In the genomic region with DNA sequence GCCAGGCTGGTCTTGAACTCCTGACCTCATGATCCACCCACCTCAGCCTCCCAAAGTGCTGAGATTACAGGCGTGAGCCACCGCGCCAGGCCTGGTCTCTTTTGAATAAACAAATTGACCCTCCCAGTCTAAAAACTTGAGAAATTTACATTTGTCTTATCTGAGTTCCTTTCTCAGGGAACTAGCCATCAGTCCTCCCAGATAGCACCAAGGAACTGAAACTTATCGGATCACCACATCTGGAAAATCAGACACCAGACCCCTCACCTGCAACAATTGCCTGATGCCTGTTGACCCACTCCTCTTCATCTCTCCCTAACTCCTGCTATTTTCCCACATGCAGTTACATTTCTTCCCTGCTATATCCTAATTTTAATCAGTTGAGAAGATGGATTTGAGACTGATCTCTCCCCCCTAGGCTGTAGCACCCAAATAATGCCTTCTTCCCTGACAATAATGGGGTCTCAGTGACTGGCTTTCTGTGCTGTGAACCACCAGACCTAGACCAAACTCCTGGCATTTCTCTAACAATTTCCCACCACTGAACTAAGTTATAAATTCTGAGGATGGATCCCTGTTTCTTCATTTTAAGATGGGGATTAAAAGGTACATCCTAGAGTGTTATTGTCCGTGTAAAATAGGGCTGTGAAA, we compare ENCODE assay signal across 9 cellular contexts. TPM values are rescaled to one million over a fixed set of nuclear protein-coding genes. Genes with fewer than 3 reads are reported as not detected.
DNase-seq lines count a peak whose midpoint lies in the region; ATAC-seq, FAIRE-seq and TF ChIP-seq lines count a peak whose summit lies in the region.
"Had no signal": no experiment of that assay in that cellular context is flagged by ENCODE, and none has a peak within 500 bp of the region (broad histone marks: within the 10 kb centered on the region; RNA-seq: fewer than 3 reads in every experiment).

No MANE protein-coding gene starts in this region.

- no peak overlapping the region for H4K8ac ChIP-seq in H9 (replicated peaks; ENCODE audit: insufficient read length, low read depth, low read length)

- H2BK20ac ChIP-seq in H9 (ENCODE audit: low read depth, low read length, poor library complexity, severe bottlenecking): no peak overlapping the region

- no peak overlapping the region for H2BK120ac ChIP-seq in H9 (ENCODE audit: low read depth, low read length, poor library complexity, severe bottlenecking)

- H3K9me3 ChIP-seq in A549 (peaks cover 10% of the 10 kb centered on the region), HUES64 (ENCODE audit: insufficient read depth, low read depth, low read length) (peaks cover 17% of the 10 kb centered on the region), H9 (ENCODE audit: control insufficient read depth, low read depth, low read length) (peaks cover 14% of the 10 kb centered on the region)

- no peak overlapping the region for H2BK12ac ChIP-seq in H9 (ENCODE audit: insufficient read length, low read depth, low read length)

- no peak overlapping the region for H3K56ac ChIP-seq in H9 (ENCODE audit: insufficient read length, low read depth, low read length)

- intact Hi-C loops in MCF 10A (cut with micrococcal nuclease): no loop called here

- BruUV-seq in MCF 10A (replicated peaks; lab: Mats Ljungman, UMichigan): no TSS peak

- no peak for TF ChIP-seq EP300 in A549 (IDR thresholded peaks at IDR 0.05)

- no peak overlapping the region for H2BK15ac ChIP-seq in H9 (ENCODE audit: low read depth, low read length)

- TF ChIP-seq POLR2A in A549 (IDR thresholded peaks at IDR 0.05; ENCODE audit: low read length): no peak

- H3T11ph ChIP-seq in H9 (ENCODE audit: low read length): no peak overlapping the region

- no peak for DNase-seq in A549 (ENCODE audit: low read depth in 1 of 2, low spot score in 1 of 2)
- DNase-seq in MCF 10A (ENCODE audit: unreplicated experiment): no peak
- DNase-seq in natural killer cell treated with Interleukin-12 subunit alpha and Interleukin-12 subunit beta and Interleukin-15 and Interleukin-18, amount 100 ng/mL, for 72 hours (ENCODE audit: low spot score): no peak
- DNase-seq in nephron progenitor cell: no peak
- DNase-seq in H9: no peak
- no peak for DNase-seq in D721Med (ENCODE audit: insufficient read length, low spot score)

- H3K79me2 ChIP-seq in H9 (ENCODE audit: insufficient read depth, low read length): no peaks in the 10 kb centered on the region; the same call in 1 of the 2 replicates

- H3K27ac Mint-ChIP-seq in MCF 10A (ENCODE audit: low read depth, unreplicated experiment) (peak overlapping the region; percentile 92), nephron progenitor cell (no peak overlapping the region), H9 (no peak overlapping the region)
- H3K27ac Mint-ChIP-seq in natural killer cell treated with Interleukin-12 subunit alpha and Interleukin-12 subunit beta and Interleukin-15 and Interleukin-18, amount 100 ng/mL, for 72 hours: peak overlapping the region; percentile 72 to 76

- peak overlapping the region; percentile 94 to 95 for H3K27ac ChIP-seq in A549
- H3K27ac ChIP-seq in HUES64 (ENCODE audit: low read depth, low read length): no peak overlapping the region
- H3K27ac ChIP-seq in H9 (ENCODE audit: insufficient read length, low read depth, low read length): no peak overlapping the region

- no peaks in the 10 kb centered on the region for H3K27me3 ChIP-seq in HUES64 (ENCODE audit: insufficient read depth, low read length)
- no peaks in the 10 kb centered on the region for H3K27me3 ChIP-seq in H9 (ENCODE audit: insufficient read depth, low read length)

- H3K4me1 Mint-ChIP-seq in MCF 10A (ENCODE audit: insufficient read depth, unreplicated experiment) (peaks cover 20% of the 10 kb centered on the region), nephron progenitor cell (peaks cover 27% of the 10 kb centered on the region), H9 (peaks cover 12% of the 10 kb centered on the region in 2 experiments)
- H3K4me1 Mint-ChIP-seq in natural killer cell treated with Interleukin-12 subunit alpha and Interleukin-12 subunit beta and Interleukin-15 and Interleukin-18, amount 100 ng/mL, for 72 hours (ENCODE audit: low read depth in 2 of 2): peaks cover 29 to 40% of the 10 kb centered on the region in 2 donors

- CTCF ChIA-PET in A549 (lab: Yijun Ruan, JAX): interaction anchor here (0.7 kb wide), 1 partner anchor 9 kb away, joined by 3 read pairs; a partner anchor contains a TSS
- CTCF ChIA-PET in MCF 10A (lab: Yijun Ruan, JAX): interaction anchor here (0.7 to 2.5 kb wide), 4 partner anchors 24 to 1432 kb away, joined by 3 to 13 read pairs (median 6); no protein-coding TSS in a partner anchor

- TF ChIP-seq CTCF in A549 (IDR thresholded peaks at IDR 0.05) (no peak), MCF 10A (IDR thresholded peaks at IDR 0.05; ENCODE audit: unreplicated experiment) (no peak), nephron progenitor cell (IDR thresholded peaks at IDR 0.05) (no peak), H9 (conservative IDR thresholded peaks at IDR 0.05) (no peak), D721Med (IDR thresholded peaks at IDR 0.05; ENCODE audit: insufficient read depth, missing control alignments) (no peak)

- H3K4me3 Mint-ChIP-seq in MCF 10A (ENCODE audit: unreplicated experiment): peak overlapping the region; percentile 88
- no peak overlapping the region for H3K4me3 Mint-ChIP-seq in natural killer cell treated with Interleukin-12 subunit alpha and Interleukin-12 subunit beta and Interleukin-15 and Interleukin-18, amount 100 ng/mL, for 72 hours
- H3K4me3 Mint-ChIP-seq in nephron progenitor cell: no peak overlapping the region
- H3K4me3 Mint-ChIP-seq in H9: no peak overlapping the region

- peaks cover 15% of the 10 kb centered on the region for H3K36me3 Mint-ChIP-seq in MCF 10A (ENCODE audit: insufficient read depth, unreplicated experiment)
- H3K36me3 Mint-ChIP-seq in natural killer cell treated with Interleukin-12 subunit alpha and Interleukin-12 subunit beta and Interleukin-15 and Interleukin-18, amount 100 ng/mL, for 72 hours: peaks cover 21% of the 10 kb centered on the region
- H3K36me3 Mint-ChIP-seq in nephron progenitor cell (ENCODE audit: low read depth): peaks cover 17% of the 10 kb centered on the region
- H3K36me3 Mint-ChIP-seq in H9 (ENCODE audit: insufficient read depth in 1 of 3, low read depth in 3 of 3): peaks cover 6 to 22% (median 20%) of the 10 kb centered on the region in 3 experiments

- no peaks in the 10 kb centered on the region for H3K27me3 Mint-ChIP-seq in MCF 10A (ENCODE audit: insufficient read depth, unreplicated experiment)
- peaks cover 1 to 3% of the 10 kb centered on the region in 2 donors for H3K27me3 Mint-ChIP-seq in natural killer cell treated with Interleukin-12 subunit alpha and Interleukin-12 subunit beta and Interleukin-15 and Interleukin-18, amount 100 ng/mL, for 72 hours
- H3K27me3 Mint-ChIP-seq in nephron progenitor cell (ENCODE audit: low read depth, poor library complexity): peaks cover 20% of the 10 kb centered on the region
- H3K27me3 Mint-ChIP-seq in H9 (ENCODE audit: low read depth): no peaks in the 10 kb centered on the region; the same call in 1 of the 2 replicates

- H2AFZ ChIP-seq in H9 (ENCODE audit: low read length): no peak overlapping the region

- H3K18ac ChIP-seq in H9 (ENCODE audit: insufficient read length, low read depth, low read length): no peak overlapping the region

- no peak overlapping the region for H2AK5ac ChIP-seq in H9 (ENCODE audit: insufficient read length, low read length)

- no peak overlapping the region for H3K4me3 ChIP-seq in A549
- H3K4me3 ChIP-seq in HUES64 (ENCODE audit: low read length): peak overlapping the region; percentile 91

- peaks cover 32% of the 10 kb centered on the region for H3K4me1 ChIP-seq in A549
- H3K4me1 ChIP-seq in HUES64 (ENCODE audit: insufficient read depth, low read length): peaks cover 10% of the 10 kb centered on the region; the same call in 1 of the 2 replicates
- peaks cover 2% of the 10 kb centered on the region; the same call in 1 of the 2 replicates for H3K4me1 ChIP-seq in H9 (ENCODE audit: insufficient read depth, low read length)

- H3K79me1 ChIP-seq in H9 (ENCODE audit: insufficient read depth, low read depth, low read length, poor library complexity, severe bottlenecking): no peaks in the 10 kb centered on the region

- H3K9me3 Mint-ChIP-seq in MCF 10A (ENCODE audit: unreplicated experiment) (no peaks in the 10 kb centered on the region), nephron progenitor cell (peaks cover 31% of the 10 kb centered on the region), H9 (peaks cover 10 to 14% of the 10 kb centered on the region in 2 experiments)
- peaks cover 4% of the 10 kb centered on the region for H3K9me3 Mint-ChIP-seq in natural killer cell treated with Interleukin-12 subunit alpha and Interleukin-12 subunit beta and Interleukin-15 and Interleukin-18, amount 100 ng/mL, for 72 hours

- H2BK5ac ChIP-seq in H9 (ENCODE audit: insufficient read length, low read length): no peak overlapping the region

- no peak for ATAC-seq in A549
- ATAC-seq in natural killer cell treated with Interleukin-12 subunit alpha and Interleukin-12 subunit beta and Interleukin-15 and Interleukin-18, amount 100 ng/mL, for 72 hours: no peak
- ATAC-seq in HG03460 (IDR thresholded peaks at IDR 0.05; ENCODE audit: unreplicated experiment): no peak

- no peak overlapping the region for H3K23ac ChIP-seq in H9 (ENCODE audit: insufficient read length, low read depth, low read length)

- TF ChIP-seq RAD21 in A549 (conservative IDR thresholded peaks at IDR 0.05 in 1 of 2, IDR thresholded peaks at IDR 0.05 in 1 of 2): no peak

- no peak overlapping the region for H3K4me2 ChIP-seq in A549
- no peak overlapping the region for H3K4me2 ChIP-seq in H9 (ENCODE audit: insufficient read depth, insufficient read length, low read length)

- POLR2A ChIA-PET in A549 (lab: Yijun Ruan, JAX) (interaction anchor here (0.7 to 2.8 kb wide), 5 partner anchors 9 to 44 kb away, joined by 3 to 56 read pairs (median 3); a partner anchor contains a TSS), MCF 10A (lab: Yijun Ruan, JAX) (interaction anchor here (0.7 to 5.3 kb wide), 15 partner anchors 9 to 1255 kb away, joined by 3 to 79 read pairs (median 4); a partner anchor contains a TSS)

- no peak for FAIRE-seq in A549 (lab: Jason Lieb, UNC)
- FAIRE-seq in D721Med (lab: Jason Lieb, UNC): no peak
- FAIRE-seq: frontal cortex had no signal

- H3K23me2 ChIP-seq in H9 (ENCODE audit: insufficient read length, low read depth, low read length, poor library complexity, severe bottlenecking): peaks cover 5% of the 10 kb centered on the region

- 84% methylated on average over 5 of the region's 5 CpGs for WGBS in A549 (ENCODE audit: missing lambda C conversion rate)
- 93% methylated on average over 4 of the region's 5 CpGs for WGBS in HUES64
- WGBS in H9 (ENCODE audit: extremely low coverage, insufficient read length, low lambda C conversion rate): no CpG with 5 or more reads among the region's 5 CpGs

- peaks cover 28% of the 10 kb centered on the region for H3K36me3 ChIP-seq in HUES64 (ENCODE audit: insufficient read depth, low read length)

- no peaks in the 10 kb centered on the region for H4K20me1 ChIP-seq in H9 (ENCODE audit: control insufficient read depth, insufficient read depth, insufficient read length)

- no peak overlapping the region for H4K5ac ChIP-seq in H9 (ENCODE audit: insufficient read length, low read depth, low read length)

- H3K9ac ChIP-seq in HUES64 (ENCODE audit: low read depth, low read length): no peak overlapping the region
- H3K9ac ChIP-seq in H9 (ENCODE audit: extremely low read depth, insufficient read length, low read length): no peak overlapping the region

- H3K14ac ChIP-seq in H9 (ENCODE audit: insufficient read depth, low read length): no peak overlapping the region

- no peak overlapping the region for H3K4ac ChIP-seq in H9 (ENCODE audit: low read depth, low read length)

- H4K91ac ChIP-seq in H9 (ENCODE audit: insufficient read length, low read depth, low read length): no peak overlapping the region

RNA-seq across cellular contexts. Expression of a gene that starts 1.0 kb away (rescaled TPM):
- 154 and 165 TPM in 2 replicates for polyA plus RNA-seq in A549 (2011; rRNA removed)
- polyA plus RNA-seq in A549 (2012; cell fraction: cytosol; rRNA removed): 591 and 681 TPM in 2 replicates
- 542 and 726 TPM in 2 replicates for polyA plus RNA-seq in A549 (2012; cell fraction: nucleus; rRNA removed)
- 203 to 211 TPM (median 208 TPM) in 3 replicates for polyA plus RNA-seq in A549 (2017; fragmentation: RNase III; extraction: RNeasy Plus Mini Kit Qiagen cat#74134 plus additional on column Dnase treatment)
- 60.1 and 60.6 TPM in 2 replicates for polyA minus RNA-seq in A549 (2011; rRNA and poly(A)+ RNA removed)
- polyA plus RNA-seq in HUES64 (2013, experiment 1 of 2): 87.6 TPM
- 94.8 TPM for polyA plus RNA-seq in HUES64 (2013, experiment 2 of 2)
- 35.8 and 38.6 TPM in 2 replicates for total RNA-seq in MCF 10A (2022)
- 10 to 100 TPM; 34.2 to 43.3 TPM for total RNA-seq in natural killer cell treated with Interleukin-12 subunit alpha and Interleukin-12 subunit beta and Interleukin-15 and Interleukin-18, amount 100 ng/mL, for 72 hours
- 5.7 and 7.1 TPM in 2 replicates for total RNA-seq in H9 (2021)

RNA-seq across cellular contexts. Expression of a gene that starts 8.5 kb away (rescaled TPM):
- polyA plus RNA-seq in A549 (2011; rRNA removed) (15.7 and 17.1 TPM in 2 replicates), A549 (2017; fragmentation: RNase III; extraction: RNeasy Plus Mini Kit Qiagen cat#74134 plus additional on column Dnase treatment) (10.3 to 10.5 TPM (median 10.4 TPM) in 3 replicates)
- 5.8 and 6.8 TPM in 2 replicates for polyA plus RNA-seq in A549 (2012; cell fraction: cytosol; rRNA removed)
- 13.2 and 22.0 TPM in 2 replicates for polyA plus RNA-seq in A549 (2012; cell fraction: nucleus; rRNA removed)
- 10.6 and 13.3 TPM in 2 replicates for polyA minus RNA-seq in A549 (2011; rRNA and poly(A)+ RNA removed)
- polyA plus RNA-seq in HUES64 (2013, experiment 1 of 2): 23.5 TPM
- 21.2 TPM for polyA plus RNA-seq in HUES64 (2013, experiment 2 of 2)
- total RNA-seq in MCF 10A (2022) (22.6 and 23.3 TPM in 2 replicates), H9 (2021) (49.9 and 52.5 TPM in 2 replicates)
- total RNA-seq in natural killer cell treated with Interleukin-12 subunit alpha and Interleukin-12 subunit beta and Interleukin-15 and Interleukin-18, amount 100 ng/mL, for 72 hours: 10 to 100 TPM; 18.2 to 29.1 TPM

Comparison
In these comparisons a context has a peak if more than half of its experiments do, and no peak if none do; other contexts are left out.
1. H3K27ac ChIP-seq: peak in A549 (2 of 2); none in HUES64 (single experiment) and H9 (single experiment).
2. H3K27ac Mint-ChIP-seq: peak in MCF 10A (single experiment) and natural killer cell treated with Interleukin-12 subunit alpha and Interleukin-12 subunit beta and Interleukin-15 and Interleukin-18, amount 100 ng/mL, for 72 hours (2 of 2); none in nephron progenitor cell (single experiment) and H9 (0 of 3).